ENCODE assay signal across 20 cellular contexts in the genomic region with DNA sequence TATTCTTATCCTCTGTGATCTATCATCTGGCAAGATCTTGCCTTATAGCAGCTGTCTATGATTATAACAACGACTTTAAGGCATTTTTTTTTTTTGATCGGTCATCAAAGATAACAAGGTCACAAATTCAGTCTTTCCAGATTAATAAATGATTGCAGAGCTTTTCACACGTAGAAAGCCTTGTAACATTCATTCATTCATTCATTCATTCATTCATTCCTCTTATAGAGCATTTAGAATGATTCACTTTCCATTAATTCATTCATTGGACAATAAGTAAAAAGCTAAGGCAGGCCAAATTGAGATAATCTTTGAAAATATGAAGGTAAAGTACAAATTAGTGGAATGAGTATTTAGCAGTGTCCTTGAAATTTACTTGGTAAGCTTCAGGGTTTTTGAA.
DNase-seq lines count a peak whose midpoint lies in the region; ATAC-seq and TF ChIP-seq lines count a peak whose summit lies in the region.
"Had no signal": no experiment of that assay in that cellular context is flagged by ENCODE, and none has a peak within 500 bp of the region (broad histone marks: within the 10 kb centered on the region; RNA-seq: fewer than 3 reads in every experiment).

No MANE protein-coding gene starts in this region.

- TF ChIP-seq CTCF in OCI-LY7 (conservative IDR thresholded peaks at IDR 0.05; ENCODE audit: low read length) (no peak), glutamatergic neuron (IDR thresholded peaks at IDR 0.05; ENCODE audit: partially characterized antibody, unreplicated experiment) (no peak)

- no peak overlapping the region for H3K27ac ChIP-seq in OCI-LY7 (ENCODE audit: low read depth, low read length, poor library complexity, severe bottlenecking)
- H3K27ac ChIP-seq: HL-60 had no signal

- intact Hi-C loops in OCI-LY7 (cut with micrococcal nuclease; ENCODE audit: unreplicated experiment), result no loop called here

- H3K36me3 ChIP-seq in OCI-LY7 (ENCODE audit: insufficient read depth, low read length), result no peaks in the 10 kb centered on the region
- H3K36me3 ChIP-seq: BE2C had no signal

- H3K36me3 Mint-ChIP-seq in glutamatergic neuron (ENCODE audit: unreplicated experiment), result no peaks in the 10 kb centered on the region
- H3K36me3 Mint-ChIP-seq: CD4-positive, CD25-positive, alpha-beta regulatory T cell; CD8-positive, alpha-beta memory T cell had no signal

- CTCF ChIA-PET in OCI-LY7 (lab: Charles Lee; ENCODE audit: unreplicated experiment), result no interaction called here

- H3K4me3 ChIP-seq in OCI-LY7 (ENCODE audit: low read depth, low read length, poor library complexity, severe bottlenecking), result no peak overlapping the region
- H3K4me3 ChIP-seq: K562 had no signal

- H3K4me2 ChIP-seq in OCI-LY7 (ENCODE audit: low read length), result peak overlapping the region; percentile 38; the same call in 1 of the 2 replicates

- H3K4me1 ChIP-seq in OCI-LY7 (ENCODE audit: insufficient read depth, low read length, poor library complexity, severe bottlenecking), result peaks cover 27% of the 10 kb centered on the region
- H3K4me1 ChIP-seq: BE2C had no signal

- no peaks in the 10 kb centered on the region for H3K9me3 ChIP-seq in OCI-LY7 (ENCODE audit: low read length)
- H3K9me3 ChIP-seq: BE2C had no signal

- no peaks in the 10 kb centered on the region for H3K79me2 ChIP-seq in OCI-LY7 (ENCODE audit: insufficient read depth, low read depth, low read length)

- H3K4me3 Mint-ChIP-seq in glutamatergic neuron (ENCODE audit: unreplicated experiment), result no peak overlapping the region
- H3K4me3 Mint-ChIP-seq: CD4-positive, CD25-positive, alpha-beta regulatory T cell; CD8-positive, alpha-beta memory T cell; H9 had no signal

- peak; percentile 10 for ATAC-seq in GM19467 (IDR thresholded peaks at IDR 0.05; ENCODE audit: unreplicated experiment)
- peak; percentile 23 for ATAC-seq in HG03159 (IDR thresholded peaks at IDR 0.05; ENCODE audit: unreplicated experiment)
- ATAC-seq: K562 had no signal

- no peak overlapping the region for H3K27ac Mint-ChIP-seq in glutamatergic neuron (ENCODE audit: unreplicated experiment)
- H3K27ac Mint-ChIP-seq: CD4-positive, CD25-positive, alpha-beta regulatory T cell; CD8-positive, alpha-beta memory T cell; H9 had no signal

- H2AFZ ChIP-seq in OCI-LY7 (ENCODE audit: low read length), result no peak overlapping the region

- POLR2A ChIA-PET in OCI-LY7 (lab: Charles Lee), result interaction anchor here (0.6 to 0.9 kb wide), 5 partner anchors 8 to 305 kb away, joined by 3 to 5 read pairs (median 3); no protein-coding TSS in a partner anchor

- no TSS peak for BruUV-seq in OCI-LY7 (replicated peaks; lab: Mats Ljungman, UMichigan)

- no peaks in the 10 kb centered on the region for H3K4me1 Mint-ChIP-seq in glutamatergic neuron (ENCODE audit: low read depth, unreplicated experiment)
- H3K4me1 Mint-ChIP-seq: CD4-positive, CD25-positive, alpha-beta regulatory T cell; CD8-positive, alpha-beta memory T cell had no signal

- no peaks in the 10 kb centered on the region for H3K9me3 Mint-ChIP-seq in glutamatergic neuron (ENCODE audit: unreplicated experiment)
- H3K9me3 Mint-ChIP-seq: H9 had no signal

- DNase-seq in OCI-LY7 (ENCODE audit: low spot score) (no peak), NCI-H2227 (lab: John Stamatoyannopoulos, UW; ENCODE audit: unreplicated experiment) (no peak), glutamatergic neuron (no peak), DMS 273 (lab: John Stamatoyannopoulos, UW; ENCODE audit: unreplicated experiment) (no peak), midbrain (lab: John Stamatoyannopoulos, UW) (no peak)
- DNase-seq: ACHN; BE2C; C1 segment of cervical spinal cord; CD4-positive, CD25-positive, alpha-beta regulatory T cell; CD8-positive, alpha-beta memory T cell; COR-L47; DMS153; DMS79; GDM1; H9; IMR-90 had no signal

- no peaks in the 10 kb centered on the region for H3K9me2 ChIP-seq in OCI-LY7 (ENCODE audit: insufficient read depth, low read length)

- no peaks in the 10 kb centered on the region for H4K20me1 ChIP-seq in OCI-LY7 (ENCODE audit: insufficient read depth, low read length)

- peaks cover 1% of the 10 kb centered on the region for H3K27me3 Mint-ChIP-seq in glutamatergic neuron (ENCODE audit: unreplicated experiment)
